ENCODE assay signal across 4 cellular contexts in genomic region chr21:44211574-44211973, GRCh38. TPM values are rescaled to one million over a fixed set of nuclear protein-coding genes. Genes with fewer than 3 reads are reported as not detected.
"Had no signal": no experiment of that assay in that cellular context is flagged by ENCODE, and none has a peak within 500 bp of the region (broad histone marks: within the 10 kb centered on the region; RNA-seq: fewer than 3 reads in every experiment).

No MANE protein-coding gene starts in this region.

RNA-seq across cellular contexts. Expression of gene DNMT3L, which starts 50.1 kb away (rescaled TPM):
- total RNA-seq: HT-29, HT1080, IMR-90, K562 had no signal
